ENCODE assay signal across 1 cellular context in genomic region chr9:14692918-14693861, GRCh38.
A peak's percentile ranks its signal among the peaks of the same experiment; 100 is the strongest.
TF ChIP-seq lines count a peak whose summit lies in the region.

Gene ZDHHC21 (minus strand): TSS chr9:14693432. CDS start chr9:14674340, 19,092 bp downstream.

TF ChIP-seq in HepG2, 621 proteins besides CTCF, POLR2A, EP300 and RAD21 (continued from another document):
- TF ChIP-seq NFAT5 (CRISPR knock-in tag; IDR thresholded peaks at IDR 0.05) = no peak
- no peak for TF ChIP-seq ZKSCAN1 (IDR thresholded peaks at IDR 0.05; ENCODE audit: low read length)
- TF ChIP-seq SMAD1 (CRISPR knock-in tag; IDR thresholded peaks at IDR 0.05; ENCODE audit: borderline replicate concordance, low read depth) = no peak
- no peak for TF ChIP-seq ZBTB34 (CRISPR knock-in tag; IDR thresholded peaks at IDR 0.05)
- TF ChIP-seq ELF4 (CRISPR knock-in tag; IDR thresholded peaks at IDR 0.05; ENCODE audit: borderline replicate concordance) = peak; percentile 64; the same call in 1 of the 2 replicates
- TF ChIP-seq ZNF446 (CRISPR knock-in tag; IDR thresholded peaks at IDR 0.05) = peak; percentile 82; the same call in 1 of the 2 replicates
- TF ChIP-seq ZIK1 (CRISPR knock-in tag; IDR thresholded peaks at IDR 0.05; ENCODE audit: borderline replicate concordance, low read depth) = no peak
- TF ChIP-seq ZBTB14 (CRISPR knock-in tag; IDR thresholded peaks at IDR 0.05) = peak; percentile 42; the same call in 1 of the 2 replicates
- TF ChIP-seq YEATS2 (CRISPR knock-in tag; IDR thresholded peaks at IDR 0.05; ENCODE audit: borderline replicate concordance) = peak; percentile 73
- TF ChIP-seq HMGXB4 (CRISPR knock-in tag; IDR thresholded peaks at IDR 0.05; ENCODE audit: borderline replicate concordance in 1 of 2, low read depth in 1 of 2) = peak; percentile 72 to 78
- TF ChIP-seq KDM6A (CRISPR knock-in tag; IDR thresholded peaks at IDR 0.05; ENCODE audit: low read depth) = no peak
- no peak for TF ChIP-seq ATF5 (CRISPR knock-in tag; IDR thresholded peaks at IDR 0.05; ENCODE audit: low read depth)
- peak; percentile 56; the same call in 1 of the 2 replicates for TF ChIP-seq ZNF501 (CRISPR knock-in tag; IDR thresholded peaks at IDR 0.05)
- TF ChIP-seq SOX5 (CRISPR knock-in tag; IDR thresholded peaks at IDR 0.05; ENCODE audit: borderline replicate concordance) = no peak
- no peak for TF ChIP-seq IKZF1 (IDR thresholded peaks at IDR 0.05)
- peak; percentile 58; the same call in 1 of the 2 replicates for TF ChIP-seq GMEB1 (CRISPR knock-in tag; IDR thresholded peaks at IDR 0.05; ENCODE audit: borderline replicate concordance)
- TF ChIP-seq ZNF407 (CRISPR knock-in tag; IDR thresholded peaks at IDR 0.05; ENCODE audit: not compliant biosample characterization) = no peak
- TF ChIP-seq ZC3H4 (CRISPR knock-in tag; IDR thresholded peaks at IDR 0.05; ENCODE audit: borderline replicate concordance) = no peak
